ENCODE assay signal across 1 cellular context in genomic region chr2:156702520-156702919, GRCh38.
TF ChIP-seq lines count a peak whose summit lies in the region.

No MANE protein-coding gene starts in this region.

TF ChIP-seq in K562, 482 proteins besides CTCF, POLR2A, EP300 and RAD21 (continued from another document):
- TF ChIP-seq ZBTB40 (IDR thresholded peaks at IDR 0.05) (no peak), ZBTB40 (CRISPR knock-in tag; IDR thresholded peaks at IDR 0.05) (no peak), HSF4 (CRISPR knock-in tag; IDR thresholded peaks at IDR 0.05; ENCODE audit: borderline replicate concordance) (no peak), SIRT6 (IDR thresholded peaks at IDR 0.05; ENCODE audit: low read depth, low read length) (no peak), KLF10 (CRISPR knock-in tag; IDR thresholded peaks at IDR 0.05) (no peak), PYGO2 (tag; IDR thresholded peaks at IDR 0.05) (no peak), E2F6 (IDR thresholded peaks at IDR 0.05; ENCODE audit: borderline replicate concordance in 1 of 2, extremely low read depth in 1 of 2, insufficient read depth in 1 of 2, insufficient read length in 1 of 2, low read depth in 1 of 2, low read length in 1 of 2, poor library complexity in 1 of 2, severe bottlenecking in 1 of 2) (peak in 1 of 2 experiments; percentile 9)
TF ChIP-seq in K562: peak in this region for 33.
